In the genomic region with DNA sequence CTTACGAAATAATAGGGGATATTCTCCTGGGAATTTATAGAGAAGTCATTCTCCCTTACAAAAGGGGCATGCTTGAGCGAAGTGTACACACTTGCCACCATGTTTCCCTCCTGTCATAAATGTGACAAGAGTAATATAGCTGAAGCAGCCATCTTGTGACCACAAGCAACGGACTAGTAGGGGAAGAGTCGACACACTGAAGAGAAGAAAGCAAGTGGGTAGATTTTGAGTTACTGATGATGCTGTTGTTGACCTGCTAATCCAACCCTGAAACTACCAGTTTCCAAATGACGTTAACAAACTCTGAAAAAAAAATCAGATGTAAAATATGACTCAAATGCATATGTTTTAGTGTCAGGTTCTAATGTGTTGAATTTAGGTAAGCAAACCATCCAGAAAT, we compare ENCODE assay signal across 16 cellular contexts.
DNase-seq lines count a peak whose midpoint lies in the region; ATAC-seq, FAIRE-seq and TF ChIP-seq lines count a peak whose summit lies in the region.
"Had no signal": no experiment of that assay in that cellular context is flagged by ENCODE, and none has a peak within 500 bp of the region (broad histone marks: within the 10 kb centered on the region; RNA-seq: fewer than 3 reads in every experiment).

No MANE protein-coding gene starts in this region.

- H3K9me3 Mint-ChIP-seq in stimulated activated effector memory CD8-positive, alpha-beta T cell treated with anti-CD3 and anti-CD28 coated beads, Interleukin-12 subunit alpha, Interleukin-12 subunit beta, amount 100 ng/mL, for 72 hours: peaks cover 17% of the 10 kb centered on the region

- no peak for TF ChIP-seq CTCF in GM12878 (IDR thresholded peaks at IDR 0.05 in 2 of 3, conservative IDR thresholded peaks at IDR 0.05 in 1 of 3; ENCODE audit: control insufficient read depth in 2 of 3, extremely low read depth in 1 of 3, insufficient read depth in 1 of 3, low read depth in 3 of 3, low read length in 3 of 3)

- RAD21 ChIA-PET in GM12878 (lab: Charles Lee; ENCODE audit: unreplicated experiment): no interaction called here

- no peaks in the 10 kb centered on the region for H3K9me3 ChIP-seq in GM12878 (replicated peaks; ENCODE audit: control insufficient read depth, insufficient read depth, low read length)
- H3K9me3 ChIP-seq: BLaER1 treated with 17β-estradiol and CSF1 and Interleukin-3, amounts not matched to agents 10 nM and 100 nM had no signal

- intact Hi-C loops in GM12878 (cut with micrococcal nuclease; ENCODE audit: unreplicated experiment): no loop called here

- H3K27me3 ChIP-seq in GM12878 (replicated peaks in 1 of 2; ENCODE audit: control insufficient read depth in 2 of 2, insufficient read depth in 2 of 2, low read length in 1 of 2): no peaks in the 10 kb centered on the region
- H3K27me3 ChIP-seq: BLaER1 treated with 17β-estradiol and CSF1 and Interleukin-3, amounts not matched to agents 10 nM and 100 nM had no signal

- DNase-seq in H54 (ENCODE audit: insufficient read length, low spot score) (no peak), HTR-8/SVneo (ENCODE audit: insufficient read length, low spot score) (no peak), GM12878 (ENCODE audit: low read depth, low spot score) (no peak), activated T-cell treated with anti-CD3 and anti-CD28 coated beads for 4 hours (no peak), NCI-H345 treated with DMSO at 0.1 percent for 48 hours (lab: John Stamatoyannopoulos, UW; ENCODE audit: unreplicated experiment) (no peak)
- no peak for DNase-seq in stimulated activated effector memory CD8-positive, alpha-beta T cell treated with anti-CD3 and anti-CD28 coated beads, Interleukin-12 subunit alpha, Interleukin-12 subunit beta, amount 100 ng/mL, for 72 hours (ENCODE audit: low spot score in 2 of 2)
- DNase-seq: Calu3; CD8-positive, alpha-beta T cell; DMS79 treated with DMSO at 0.1 percent for 48 hours; GF-D8; GOT3; H9 had no signal

- H3K36me3 Mint-ChIP-seq in stimulated activated effector memory CD8-positive, alpha-beta T cell treated with anti-CD3 and anti-CD28 coated beads, Interleukin-12 subunit alpha, Interleukin-12 subunit beta, amount 100 ng/mL, for 72 hours: no peaks in the 10 kb centered on the region
- H3K36me3 Mint-ChIP-seq: CD8-positive, alpha-beta T cell; IgD-negative memory B cell had no signal

- H3K79me2 ChIP-seq in GM12878 (ENCODE audit: control insufficient read depth, insufficient read depth, low read length): no peaks in the 10 kb centered on the region

- FAIRE-seq in H54 (lab: Jason Lieb, UNC) (peak; percentile 43), HTR-8/SVneo (lab: Jason Lieb, UNC) (peak; percentile 44), GM12878 (lab: Jason Lieb, UNC) (no peak)
- FAIRE-seq: HepG2 had no signal

- no peak overlapping the region for H2AFZ ChIP-seq in GM12878 (ENCODE audit: control insufficient read depth, low read depth, low read length)

- BruUV-seq in GM12878 (replicated peaks; lab: Mats Ljungman, UMichigan): no TSS peak

- TF ChIP-seq EP300 in GM12878 (IDR thresholded peaks at IDR 0.05; ENCODE audit: borderline replicate concordance in 1 of 2, control insufficient read depth in 1 of 2, low read depth in 2 of 2, low read length in 2 of 2): no peak

- H3K4me3 Mint-ChIP-seq in stimulated activated effector memory CD8-positive, alpha-beta T cell treated with anti-CD3 and anti-CD28 coated beads, Interleukin-12 subunit alpha, Interleukin-12 subunit beta, amount 100 ng/mL, for 72 hours: no peak overlapping the region
- H3K4me3 Mint-ChIP-seq: B cell; CD8-positive, alpha-beta T cell; H9; IgD-negative memory B cell had no signal

- no peaks in the 10 kb centered on the region for H3K36me3 ChIP-seq in GM12878 (ENCODE audit: control insufficient read depth in 2 of 2, insufficient read depth in 2 of 2, low read length in 1 of 2)
- H3K36me3 ChIP-seq: BLaER1 treated with 17β-estradiol and CSF1 and Interleukin-3, amounts not matched to agents 10 nM and 100 nM had no signal

- no peak overlapping the region for H3K9ac ChIP-seq in GM12878 (ENCODE audit: control insufficient read depth, insufficient read depth, low read length)
- H3K9ac ChIP-seq: BLaER1 treated with 17β-estradiol and CSF1 and Interleukin-3, amounts not matched to agents 10 nM and 100 nM had no signal

- ATAC-seq in GM12878: peak; percentile 71
- ATAC-seq in stimulated activated effector memory CD8-positive, alpha-beta T cell treated with anti-CD3 and anti-CD28 coated beads, Interleukin-12 subunit alpha, Interleukin-12 subunit beta, amount 100 ng/mL, for 72 hours: peak; percentile 77
- ATAC-seq: CD8-positive, alpha-beta T cell; HepG2 had no signal

- POLR2A ChIA-PET in GM12878 (lab: Charles Lee): no interaction called here

- no peak for TF ChIP-seq POLR2A in H54 (IDR thresholded peaks at IDR 0.05; ENCODE audit: low read depth, low read length)
- no peak for TF ChIP-seq POLR2A in GM12878 (IDR thresholded peaks at IDR 0.05; ENCODE audit: low read depth, low read length)

- H3K27ac ChIP-seq in GM12878 (ENCODE audit: control insufficient read depth, insufficient read depth): no peak overlapping the region
- H3K27ac ChIP-seq: BLaER1 treated with 17β-estradiol and CSF1 and Interleukin-3, amounts not matched to agents 10 nM and 100 nM had no signal

- CTCF ChIA-PET in GM12878 (lab: Yijun Ruan, JAX): no interaction called here

- H3K4me1 Mint-ChIP-seq in stimulated activated effector memory CD8-positive, alpha-beta T cell treated with anti-CD3 and anti-CD28 coated beads, Interleukin-12 subunit alpha, Interleukin-12 subunit beta, amount 100 ng/mL, for 72 hours: no peaks in the 10 kb centered on the region
- H3K4me1 Mint-ChIP-seq: B cell, H9, IgD-negative memory B cell had no signal

- TF ChIP-seq RAD21 in GM12878 (IDR thresholded peaks at IDR 0.05; ENCODE audit: insufficient read depth, low read depth, low read length): no peak

- H3K4me3 ChIP-seq in GM12878: no peak overlapping the region
- H3K4me3 ChIP-seq: BLaER1 treated with 17β-estradiol and CSF1 and Interleukin-3, amounts not matched to agents 10 nM and 100 nM had no signal

- no peaks in the 10 kb centered on the region for H3K4me1 ChIP-seq in GM12878 (ENCODE audit: control insufficient read depth, insufficient read depth, low read length)
- H3K4me1 ChIP-seq: BLaER1 treated with 17β-estradiol and CSF1 and Interleukin-3, amounts not matched to agents 10 nM and 100 nM had no signal

- in situ Hi-C loops in GM12878 (cut with MboI): no loop called here

- no peaks in the 10 kb centered on the region for H4K20me1 ChIP-seq in GM12878 (ENCODE audit: control insufficient read depth, insufficient read depth)
- H4K20me1 ChIP-seq: BLaER1 treated with 17β-estradiol and CSF1 and Interleukin-3, amounts not matched to agents 10 nM and 100 nM had no signal

- no peak overlapping the region for H3K4me2 ChIP-seq in GM12878 (ENCODE audit: control insufficient read depth, insufficient read depth)
- H3K4me2 ChIP-seq: BLaER1 treated with 17β-estradiol and CSF1 and Interleukin-3, amounts not matched to agents 10 nM and 100 nM had no signal

- no peak overlapping the region for H3K27ac Mint-ChIP-seq in stimulated activated effector memory CD8-positive, alpha-beta T cell treated with anti-CD3 and anti-CD28 coated beads, Interleukin-12 subunit alpha, Interleukin-12 subunit beta, amount 100 ng/mL, for 72 hours
- H3K27ac Mint-ChIP-seq: B cell; CD8-positive, alpha-beta T cell; H9; IgD-negative memory B cell had no signal

- WGBS in GM12878 (ENCODE audit: insufficient coverage, insufficient replicate concordance, low lambda C conversion rate, missing lambda C conversion rate): 16% methylated on average over 5 of the region's 5 CpGs

- SMC1A ChIA-PET in GM12878 (lab: Charles Lee; ENCODE audit: uncharacterized antibody, unreplicated experiment): no interaction called here

TF ChIP-seq in GM12878, 131 proteins besides CTCF, POLR2A, EP300 and RAD21:
- TF ChIP-seq NR2F1 (conservative IDR thresholded peaks at IDR 0.05): no peak; the same call in 1 of the 2 replicates
TF ChIP-seq in GM12878: peak in this region for 0.
